14 cellular contexts compared by ENCODE assay signal in the genomic region with DNA sequence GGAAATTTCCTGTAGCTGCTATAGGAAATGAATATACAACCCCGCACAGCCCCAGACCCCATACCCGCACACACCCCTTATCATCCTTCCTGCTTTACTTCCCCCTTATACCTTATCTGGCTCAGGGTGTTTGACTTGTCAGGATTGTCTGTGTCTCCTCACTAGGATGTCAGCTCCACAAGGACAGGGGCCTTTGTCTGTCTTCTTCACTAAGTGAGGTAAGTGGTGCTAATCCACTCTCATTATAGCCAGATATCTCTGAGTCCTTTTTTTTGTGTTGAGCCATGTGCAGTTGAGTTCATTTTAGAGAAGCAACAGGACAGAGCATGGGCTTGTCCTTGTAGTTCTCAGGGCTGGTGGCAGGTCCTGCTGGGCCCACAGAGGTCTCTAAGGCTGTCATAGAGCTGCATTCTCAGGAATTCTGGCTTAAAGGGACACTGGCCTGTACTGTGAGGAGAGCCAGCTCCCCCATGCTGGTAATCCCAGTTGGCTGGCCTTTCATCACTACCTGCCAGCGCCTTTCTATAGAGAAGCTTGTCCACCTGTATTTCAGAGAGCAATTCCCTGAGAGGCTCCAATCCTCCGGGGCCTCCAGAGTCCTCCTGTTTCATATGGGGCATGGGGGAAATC. TPM values are rescaled to one million over a fixed set of nuclear protein-coding genes. Genes with fewer than 3 reads are reported as not detected.
A peak's percentile ranks its signal among the peaks of the same experiment; 100 is the strongest.
DNase-seq lines count a peak whose midpoint lies in the region; ATAC-seq lines count a peak whose summit lies in the region.
"Had no signal": no experiment of that assay in that cellular context is flagged by ENCODE, and none has a peak within 500 bp of the region (broad histone marks: within the 10 kb centered on the region; RNA-seq: fewer than 3 reads in every experiment).

No MANE protein-coding gene starts in this region.

- peak; percentile 13 to 81 for ATAC-seq in left cardiac atrium
- ATAC-seq in left lobe of liver = no peak
- no peak for ATAC-seq in HG02678 (IDR thresholded peaks at IDR 0.05; ENCODE audit: unreplicated experiment)
- ATAC-seq in HG03460 (IDR thresholded peaks at IDR 0.05; ENCODE audit: unreplicated experiment) = no peak
- ATAC-seq: CD8-positive, alpha-beta T cell had no signal

- DNase-seq in left cardiac atrium (no peak), cardiac septum (ENCODE audit: low spot score) (no peak), cerebellar cortex (ENCODE audit: low spot score) (peak; percentile 78), left lobe of liver (ENCODE audit: low spot score) (peak; percentile 4), DMS53 (lab: John Stamatoyannopoulos, UW) (no peak)
- DNase-seq: NCI-H1930, NCI-H524 treated with DMSO at 0.1 percent for 48 hours, SIG-M5 had no signal

- intact Hi-C loops in left cardiac atrium (cut with DNase I) (no loop called here), cardiac septum (cut with DNase I) (no loop called here)

RNA-seq across cellular contexts. Expression of a gene that starts 9.0 kb away (rescaled TPM):
- total RNA-seq in left cardiac atrium (under 1 TPM in 1 of 2 donors, not detected in 1; 0.21 TPM), cardiac septum (3.9 TPM), left lobe of liver (not detected)
- total RNA-seq: CD8-positive, alpha-beta T cell; HT1080; MCF 10A; RPMI7951 had no signal

Comparison
In these comparisons a context has a peak if more than half of its experiments do, and no peak if none do; other contexts are left out.
1. ATAC-seq: peak in left cardiac atrium (2 of 2); none in left lobe of liver (single experiment), HG02678 (single experiment) and HG03460 (single experiment).
2. DNase-seq: peak in cerebellar cortex (single experiment) and left lobe of liver (single experiment); none in left cardiac atrium (single experiment), cardiac septum (single experiment) and DMS53 (single experiment).